ENCODE assay signal across 7 cellular contexts in genomic region chr7:66140924-66141323, GRCh38. TPM values are rescaled to one million over a fixed set of nuclear protein-coding genes. Genes with fewer than 3 reads are reported as not detected.
DNase-seq lines count a peak whose midpoint lies in the region; ATAC-seq, FAIRE-seq and TF ChIP-seq lines count a peak whose summit lies in the region.

No MANE protein-coding gene starts in this region.

- ATAC-seq in T-helper 17 cell (no peak), GM21447 (IDR thresholded peaks at IDR 0.05; ENCODE audit: unreplicated experiment) (no peak)

- H3K4me1 Mint-ChIP-seq in T-helper 17 cell (peaks cover 4% of the 10 kb centered on the region), osteocyte (ENCODE audit: unreplicated experiment) (peaks cover 25% of the 10 kb centered on the region)

- H3K4me3 Mint-ChIP-seq in T-helper 17 cell (no peak overlapping the region), osteocyte (ENCODE audit: unreplicated experiment) (no peak overlapping the region)

- TF ChIP-seq CTCF in HFF-Myc (IDR thresholded peaks at IDR 0.05; ENCODE audit: low read depth, low read length, missing control alignments): peak; percentile 62
- peak; percentile 78 for TF ChIP-seq CTCF in foreskin fibroblast (IDR thresholded peaks at IDR 0.05; ENCODE audit: low read depth, low read length)
- TF ChIP-seq CTCF in osteocyte (IDR thresholded peaks at IDR 0.05): peak; percentile 64

- no peaks in the 10 kb centered on the region for H3K9me3 Mint-ChIP-seq in osteocyte (ENCODE audit: unreplicated experiment)

- H3K27me3 Mint-ChIP-seq in T-helper 17 cell (no peaks in the 10 kb centered on the region), osteocyte (ENCODE audit: unreplicated experiment) (no peaks in the 10 kb centered on the region)

- H3K27ac Mint-ChIP-seq in T-helper 17 cell (peak overlapping the region; percentile 53), osteocyte (ENCODE audit: unreplicated experiment) (peak overlapping the region; percentile 33)

- H3K4me3 ChIP-seq in HFF-Myc (replicated peaks; ENCODE audit: low read depth, low read length) (no peak overlapping the region), foreskin fibroblast (ENCODE audit: low read depth in 1 of 2, low read length in 2 of 2) (no peak overlapping the region)

- H3K9me3 ChIP-seq in T-helper 17 cell (ENCODE audit: control insufficient read depth, low read length, poor library complexity, severe bottlenecking): no peaks in the 10 kb centered on the region

- DNase-seq in HFF-Myc (ENCODE audit: extremely low read depth, low read depth) (no peak), T-helper 17 cell (no peak), foreskin fibroblast (peak; percentile 80 to 92), osteocyte (ENCODE audit: extremely low spot score, unreplicated experiment) (no peak), urothelium cell line (ENCODE audit: low spot score) (no peak)
- DNase-seq in activated CD8-positive, alpha-beta memory T cell treated with anti-CD3 and anti-CD28 coated beads, Interleukin-2, amount 50 U/mL, for 48 hours: no peak

- no peak for FAIRE-seq in urothelium cell line (lab: Jason Lieb, UNC)

- H3K36me3 Mint-ChIP-seq in T-helper 17 cell (ENCODE audit: low read depth): peaks cover 11% of the 10 kb centered on the region
- peaks cover 36% of the 10 kb centered on the region for H3K36me3 Mint-ChIP-seq in osteocyte (ENCODE audit: unreplicated experiment)

RNA-seq across cellular contexts. Expression of gene CRCP, which starts 26.3 kb away (rescaled TPM):
- 10 to 100 TPM; 35.2 to 40.3 TPM for total RNA-seq in T-helper 17 cell
- total RNA-seq in osteocyte: 25.8 and 26.5 TPM in 2 replicates

Comparison
In these comparisons a context has a peak if more than half of its experiments do, and no peak if none do; other contexts are left out.
1. DNase-seq: peak in foreskin fibroblast (2 of 2); none in HFF-Myc (single experiment), T-helper 17 cell (0 of 3), osteocyte (single experiment), activated CD8-positive, alpha-beta memory T cell treated with anti-CD3 and anti-CD28 coated beads, Interleukin-2, amount 50 U/mL, for 48 hours (single experiment) and urothelium cell line (single experiment).
2. Peak in every context shown above with its lines, with median percentiles within 50 percentile points of each other: CTCF ChIP-seq.